19 cellular contexts compared by ENCODE assay signal in genomic region chr15:56948000-56948765, GRCh38. TPM values are rescaled to one million over a fixed set of nuclear protein-coding genes. Genes with fewer than 3 reads are reported as not detected.
DNase-seq lines count a peak whose midpoint lies in the region; ATAC-seq and TF ChIP-seq lines count a peak whose summit lies in the region.
"Had no signal": no experiment of that assay in that cellular context is flagged by ENCODE, and none has a peak within 500 bp of the region (broad histone marks: within the 10 kb centered on the region; RNA-seq: fewer than 3 reads in every experiment).

No MANE protein-coding gene starts in this region.

- H3K27ac ChIP-seq in AG04450 (ENCODE audit: low read depth, low read length) (no peak overlapping the region), osteoblast (ENCODE audit: low read depth, low read length) (peak overlapping the region; percentile 19)
- H3K27ac ChIP-seq: C4-2B, esophagus muscularis mucosa, neutrophil had no signal

- no peaks in the 10 kb centered on the region for H3K27me3 ChIP-seq in AG04450 (ENCODE audit: control insufficient read depth, insufficient read depth, low read length)
- no peaks in the 10 kb centered on the region for H3K27me3 ChIP-seq in osteoblast (ENCODE audit: insufficient read depth, low read length)
- H3K27me3 ChIP-seq: esophagus muscularis mucosa, neutrophil had no signal

- POLR2A ChIA-PET in AG04450 (lab: Yijun Ruan, JAX): interaction anchor here (0.6 kb wide), 1 partner anchor 9 kb away, joined by 3 read pairs; no protein-coding TSS in a partner anchor

- peak overlapping the region; percentile 64 for H3K4me2 ChIP-seq in osteoblast (ENCODE audit: insufficient read depth, low read length)

- no peak overlapping the region for H2AFZ ChIP-seq in osteoblast (ENCODE audit: low read length)

- H3K27me3 Mint-ChIP-seq in T-helper 17 cell: no peaks in the 10 kb centered on the region
- H3K27me3 Mint-ChIP-seq: activated CD8-positive, alpha-beta T cell treated with anti-CD3 and anti-CD28 coated beads for 36 hours; central memory CD8-positive, alpha-beta T cell had no signal

- DNase-seq in AG04450 (ENCODE audit: low read depth, low spot score) (peak; percentile 8), T-helper 17 cell (no peak), fibroblast of peridontal ligament (ENCODE audit: extremely low read depth) (peak; percentile 50), osteoblast (ENCODE audit: insufficient read length, low spot score, missing footprints) (no peak), HCEC 1CT (no peak)
- DNase-seq: activated CD8-positive, alpha-beta T cell treated with anti-CD3 and anti-CD28 coated beads for 36 hours; activated naive CD4-positive, alpha-beta T cell; Kasumi-1; left ventricle myocardium superior; NCI-H1105 treated with DMSO at 0.1 percent for 48 hours; substantia nigra; T-helper 9 cell had no signal

- TF ChIP-seq CTCF in AG04450 (IDR thresholded peaks at IDR 0.05; ENCODE audit: low read depth, low read length) (no peak), osteoblast (IDR thresholded peaks at IDR 0.05; ENCODE audit: extremely low read depth, low read depth, low read length) (no peak)

- peaks cover 11% of the 10 kb centered on the region for H3K4me1 ChIP-seq in osteoblast (ENCODE audit: insufficient read depth, low read length)

- H3K36me3 ChIP-seq in osteoblast (ENCODE audit: insufficient read depth, low read length): peaks cover 4% of the 10 kb centered on the region
- H3K36me3 ChIP-seq: neutrophil had no signal

- H3K4me3 Mint-ChIP-seq in T-helper 17 cell: no peak overlapping the region
- H3K4me3 Mint-ChIP-seq: activated CD8-positive, alpha-beta T cell treated with anti-CD3 and anti-CD28 coated beads for 36 hours; central memory CD8-positive, alpha-beta T cell had no signal

- H4K20me1 ChIP-seq in osteoblast (ENCODE audit: insufficient read depth, low read length): peaks cover 28% of the 10 kb centered on the region

- H3K9me3 ChIP-seq in AG04450 (ENCODE audit: control insufficient read depth, insufficient read depth, low read length) (peaks cover 2% of the 10 kb centered on the region; the same call in 1 of the 2 replicates), T-helper 17 cell (ENCODE audit: control insufficient read depth, low read length, poor library complexity, severe bottlenecking) (no peaks in the 10 kb centered on the region), osteoblast (ENCODE audit: low read depth, low read length) (no peaks in the 10 kb centered on the region)
- H3K9me3 ChIP-seq: neutrophil had no signal

- H3K36me3 Mint-ChIP-seq in T-helper 17 cell (ENCODE audit: low read depth): peaks cover 5% of the 10 kb centered on the region

- H3K79me2 ChIP-seq in osteoblast (ENCODE audit: insufficient read depth, low read length): peaks cover 99% of the 10 kb centered on the region

- peaks cover 13% of the 10 kb centered on the region for H3K4me1 Mint-ChIP-seq in T-helper 17 cell

- ATAC-seq in T-helper 17 cell (no peak), GM21515 (IDR thresholded peaks at IDR 0.05; ENCODE audit: unreplicated experiment) (no peak), GM18909 (IDR thresholded peaks at IDR 0.05; ENCODE audit: poor library complexity, unreplicated experiment) (no peak), HG02840 (IDR thresholded peaks at IDR 0.05; ENCODE audit: low FRiP score, unreplicated experiment) (no peak)
- ATAC-seq: activated CD8-positive, alpha-beta T cell treated with anti-CD3 and anti-CD28 coated beads for 36 hours; left ventricle myocardium superior had no signal

- CTCF ChIA-PET in AG04450 (lab: Charles Lee): interaction anchor here (0.6 kb wide), 1 partner anchor 52 kb away, joined by 3 read pairs; no protein-coding TSS in a partner anchor

- H3K27ac Mint-ChIP-seq in T-helper 17 cell: peak overlapping the region; percentile 9
- H3K27ac Mint-ChIP-seq: activated CD8-positive, alpha-beta T cell treated with anti-CD3 and anti-CD28 coated beads for 36 hours had no signal

- no peak overlapping the region for H3K4me3 ChIP-seq in AG04450 (ENCODE audit: low read depth, low read length)
- no peak overlapping the region for H3K4me3 ChIP-seq in osteoblast (ENCODE audit: insufficient read depth, low read length)
- H3K4me3 ChIP-seq: esophagus muscularis mucosa had no signal

RNA-seq across cellular contexts. Expression of gene TCF12, which starts 29.7 kb away (rescaled TPM):
- polyA plus RNA-seq in AG04450 (2011; rRNA removed): 410 and 447 TPM in 2 replicates
- 637 and 703 TPM in 2 replicates for polyA minus RNA-seq in AG04450 (2011; rRNA and poly(A)+ RNA removed)
- total RNA-seq in T-helper 17 cell (10 to 100 TPM; 71.5 to 77.0 TPM), osteoblast (82.2 and 86.5 TPM in 2 replicates)

Comparison
In these comparisons a context has a peak if more than half of its experiments do, and no peak if none do; other contexts are left out.
1. DNase-seq: peak in AG04450 (single experiment) and fibroblast of peridontal ligament (single experiment); none in T-helper 17 cell (0 of 3), osteoblast (single experiment) and HCEC 1CT (single experiment).